In the genomic region with DNA sequence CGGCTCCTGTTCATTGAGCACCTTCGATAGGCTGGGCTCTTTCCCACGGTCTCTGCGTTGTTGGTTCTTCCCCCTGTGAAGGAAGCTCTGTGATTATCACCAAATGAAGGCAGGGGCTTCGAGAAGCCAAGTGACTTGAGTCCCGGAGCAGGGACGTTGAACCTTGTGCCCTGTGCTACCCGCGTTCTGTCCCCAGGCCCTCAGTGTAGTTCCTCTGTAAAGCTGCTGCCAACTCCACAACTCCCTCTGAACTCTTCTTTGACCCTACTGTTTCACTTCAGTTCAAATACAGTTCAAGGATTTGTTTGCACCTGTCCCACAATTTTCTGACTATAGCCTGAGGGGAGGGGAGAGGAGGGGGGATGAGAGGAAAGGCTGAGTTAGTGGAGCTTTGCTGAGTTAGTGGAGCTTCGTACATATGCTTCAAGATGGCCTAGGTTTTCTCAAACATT, we compare ENCODE assay signal across 8 cellular contexts. TPM values are rescaled to one million over a fixed set of nuclear protein-coding genes. Genes with fewer than 3 reads are reported as not detected.
DNase-seq lines count a peak whose midpoint lies in the region; ATAC-seq, FAIRE-seq and TF ChIP-seq lines count a peak whose summit lies in the region.

No MANE protein-coding gene starts in this region.

- TF ChIP-seq CTCF in CD8-positive, alpha-beta T cell (IDR thresholded peaks at IDR 0.05), result no peak
- TF ChIP-seq CTCF in testis (IDR thresholded peaks at IDR 0.05), result no peak

- no peak for DNase-seq in CD8-positive, alpha-beta T cell
- no peak for DNase-seq in testis
- no peak for DNase-seq in activated CD4-positive, CD25-positive, alpha-beta regulatory T cell treated with anti-CD3 and anti-CD28 coated beads, Interleukin-2, amount 50 U/mL, for 72 hours
- DNase-seq in NCI-H1105 (lab: John Stamatoyannopoulos, UW), result no peak
- DNase-seq in GM12892 (ENCODE audit: insufficient read length), result no peak

- FAIRE-seq in GM12892 (lab: Jason Lieb, UNC), result no peak

- H3K9me3 Mint-ChIP-seq in CD8-positive, alpha-beta T cell, result no peaks in the 10 kb centered on the region

- TF ChIP-seq POLR2A in testis (IDR thresholded peaks at IDR 0.05) (no peak), GM12892 (IDR thresholded peaks at IDR 0.05; ENCODE audit: low read depth, low read length) (no peak; the same call in 1 of the 2 replicates)

- 6 to 27% (median 11%) methylated on average over 2 to 10 of the region's 10 CpGs for WGBS in adipose tissue, 3 donors
- WGBS in testis, 2 donors, result 5% methylated on average over 2 to 10 of the region's 10 CpGs

- peak overlapping the region; percentile 97 for H3K27ac Mint-ChIP-seq in CD8-positive, alpha-beta T cell

- peak overlapping the region; percentile 31 for H3K4me3 ChIP-seq in CD8-positive, alpha-beta T cell (ENCODE audit: low read depth, low read length)
- H3K4me3 ChIP-seq in testis, result peak overlapping the region; percentile 71 to 81

- H3K9me3 ChIP-seq in CD8-positive, alpha-beta T cell (ENCODE audit: low read length), result no peaks in the 10 kb centered on the region
- no peaks in the 10 kb centered on the region for H3K9me3 ChIP-seq in testis

- intact Hi-C loops in CD8-positive, alpha-beta T cell (cut with DNase I, micrococcal nuclease), result loop anchor here (1.0 to 10.0 kb wide), 14 partner anchors 137 to 1670 kb away; a partner anchor contains a TSS
- intact Hi-C loops in testis (cut with DNase I; ENCODE audit: low total_unique reads), result no loop called here

- no peaks in the 10 kb centered on the region for H3K27me3 ChIP-seq in CD8-positive, alpha-beta T cell (ENCODE audit: insufficient read depth, low read length)
- H3K27me3 ChIP-seq in layer of hippocampus (ENCODE audit: control insufficient read depth, insufficient read depth, low read length), result no peaks in the 10 kb centered on the region
- H3K27me3 ChIP-seq in testis, result no peaks in the 10 kb centered on the region

- peak overlapping the region; percentile 94 for H3K4me3 Mint-ChIP-seq in CD8-positive, alpha-beta T cell

- peaks cover 27% of the 10 kb centered on the region for H3K4me1 Mint-ChIP-seq in CD8-positive, alpha-beta T cell (ENCODE audit: low read depth)

- CTCF ChIA-PET in CD8-positive, alpha-beta T cell (lab: Charles Lee), result interaction anchor here (1.1 kb wide), 1 partner anchor 138 kb away, joined by 3 read pairs; a partner anchor contains a TSS

- POLR2A ChIA-PET in CD8-positive, alpha-beta T cell (lab: Charles Lee), result interaction anchor here (1.0 to 2.7 kb wide), 7 partner anchors 138 to 1444 kb away, joined by 3 to 21 read pairs (median 9); a partner anchor contains a TSS

- H3K27ac ChIP-seq in CD8-positive, alpha-beta T cell (ENCODE audit: low read depth, low read length), result peak overlapping the region; percentile 85
- H3K27ac ChIP-seq in adipose tissue (ENCODE audit: low read depth, low read length) (peak overlapping the region; percentile 38), layer of hippocampus (ENCODE audit: low read depth, low read length) (peak overlapping the region; percentile 90), testis (peak overlapping the region; percentile 89 to 93)

- no peak for ATAC-seq in CD8-positive, alpha-beta T cell
- peak; percentile 2 for ATAC-seq in HG03108 (IDR thresholded peaks at IDR 0.05; ENCODE audit: unreplicated experiment)

- peaks cover 11% of the 10 kb centered on the region for H3K4me1 ChIP-seq in CD8-positive, alpha-beta T cell (ENCODE audit: insufficient read depth, low read length)
- H3K4me1 ChIP-seq in testis, result no peaks in the 10 kb centered on the region

- peaks cover 27% of the 10 kb centered on the region for H3K36me3 Mint-ChIP-seq in CD8-positive, alpha-beta T cell

- H3K27me3 Mint-ChIP-seq in CD8-positive, alpha-beta T cell (ENCODE audit: low read depth), result no peaks in the 10 kb centered on the region

- H3K36me3 ChIP-seq in CD8-positive, alpha-beta T cell (ENCODE audit: insufficient read depth, low read length), result no peaks in the 10 kb centered on the region
- H3K36me3 ChIP-seq in testis (ENCODE audit: low read depth, missing control alignments), result no peaks in the 10 kb centered on the region

RNA-seq across cellular contexts. Expression of a gene that starts 0.6 kb away (rescaled TPM):
- total RNA-seq in CD8-positive, alpha-beta T cell, result 10 to 100 TPM; 41.8 to 43.7 TPM
- polyA plus RNA-seq in adipose tissue (10 to 100 TPM in 2 of 3 donors, 1 to 10 TPM in 1; 7.1 to 11.4 (median 10.4) TPM), testis (ENCODE audit: insufficient read depth, low read depth, low replicate concordance) (90.8 TPM)
- 100 to 1,000 TPM; 162 to 196 TPM for total RNA-seq in testis
- 11.7 TPM for polyA plus RNA-seq in GM12892 (2012; ENCODE audit: missing spikeins)

Comparison
In these comparisons a context has a peak if more than half of its experiments do, and no peak if none do; other contexts are left out.
1. H3K27ac ChIP-seq: peak in every context shown above with its lines; median percentile 91 in testis; 90 in layer of hippocampus; 85 in CD8-positive, alpha-beta T cell; 38 in adipose tissue.